ENCODE assay signal across 21 cellular contexts in the genomic region with DNA sequence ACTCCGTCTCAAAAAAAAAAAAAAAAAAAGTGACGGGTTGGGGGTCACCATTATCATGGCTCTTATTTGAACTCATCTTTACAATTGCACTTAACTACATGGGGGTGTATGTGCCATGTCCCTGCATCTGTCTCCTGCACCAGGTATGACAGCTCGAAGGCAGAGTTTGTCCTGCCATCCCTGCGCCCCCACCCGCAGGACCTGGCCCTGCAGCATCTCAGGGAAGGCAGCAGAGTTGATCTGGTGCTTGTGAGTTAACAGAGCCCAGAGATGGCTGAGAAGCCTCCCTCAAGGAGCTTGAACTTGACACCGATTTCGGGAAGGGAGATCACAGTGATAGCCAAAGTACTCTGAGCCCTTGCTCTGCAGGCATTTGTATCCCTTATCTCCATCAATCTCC. TPM values are rescaled to one million over a fixed set of nuclear protein-coding genes. Genes with fewer than 3 reads are reported as not detected.
"Had no signal": no experiment of that assay in that cellular context is flagged by ENCODE, and none has a peak within 500 bp of the region (broad histone marks: within the 10 kb centered on the region; RNA-seq: fewer than 3 reads in every experiment).

No MANE protein-coding gene starts in this region.

- H3K36me3 Mint-ChIP-seq: activated naive CD8-positive, alpha-beta T cell treated with anti-CD3 and anti-CD28 coated beads for 36 hours; stimulated activated effector memory CD8-positive, alpha-beta T cell treated with anti-CD3 and anti-CD28 coated beads, Interleukin-12 subunit alpha, Interleukin-12 subunit beta, amount 100 ng/mL, for 72 hours had no signal

- H3K4me1 Mint-ChIP-seq: endodermal cell had no signal

- H3K27ac ChIP-seq: brain microvascular endothelial cell, hepatocyte, tibial nerve had no signal

- H3K4me3 Mint-ChIP-seq: activated CD4-positive, alpha-beta T cell treated with anti-CD3 and anti-CD28 coated beads, Interleukin-2, amount 10 ng/mL, durations not matched to agents 7 days and 5 days; activated naive CD8-positive, alpha-beta T cell treated with anti-CD3 and anti-CD28 coated beads for 36 hours; activated T-cell treated with anti-CD3 and anti-CD28 coated beads, Interleukin-2, amount 50 U/mL, for 24 hours; endodermal cell; stimulated activated effector memory CD8-positive, alpha-beta T cell treated with anti-CD3 and anti-CD28 coated beads, Interleukin-12 subunit alpha, Interleukin-12 subunit beta, amount 100 ng/mL, for 72 hours; T-helper 1 cell treated with Interleukin-12 subunit alpha and Interleukin-12 subunit beta and Interleukin-4 antibody, amounts not matched to agents 30 μg/mL and 1 μg/mL, for 36 hours had no signal

- H3K27me3 Mint-ChIP-seq: activated T-cell treated with anti-CD3 and anti-CD28 coated beads, Interleukin-2, amount 50 U/mL, for 24 hours had no signal

- H3K4me3 ChIP-seq: hepatocyte, smooth muscle cell, tibial nerve had no signal

- H3K27ac Mint-ChIP-seq: activated CD4-positive, alpha-beta T cell treated with anti-CD3 and anti-CD28 coated beads, Interleukin-2, amount 10 ng/mL, durations not matched to agents 7 days and 5 days; activated naive CD8-positive, alpha-beta T cell treated with anti-CD3 and anti-CD28 coated beads for 36 hours; activated T-cell treated with anti-CD3 and anti-CD28 coated beads, Interleukin-2, amount 50 U/mL, for 24 hours; endodermal cell; stimulated activated effector memory CD8-positive, alpha-beta T cell treated with anti-CD3 and anti-CD28 coated beads, Interleukin-12 subunit alpha, Interleukin-12 subunit beta, amount 100 ng/mL, for 72 hours; T-helper 1 cell treated with Interleukin-12 subunit alpha and Interleukin-12 subunit beta and Interleukin-4 antibody, amounts not matched to agents 30 μg/mL and 1 μg/mL, for 36 hours had no signal

- DNase-seq: activated CD4-positive, alpha-beta T cell treated with anti-CD3 and anti-CD28 coated beads, Interleukin-2, amount 10 ng/mL, durations not matched to agents 7 days and 5 days; activated CD4-positive, CD25-positive, alpha-beta regulatory T cell; activated gamma-delta T cell; activated naive CD8-positive, alpha-beta T cell treated with anti-CD3 and anti-CD28 coated beads for 36 hours; activated T-cell treated with anti-CD3 and anti-CD28 coated beads, Interleukin-2, amount 50 U/mL, for 24 hours; brain microvascular endothelial cell; dermis blood vessel endothelial cell; endodermal cell; erythroblast; kidney glomerular epithelial cell; midbrain; right cardiac atrium had no signal

RNA-seq across cellular contexts. Expression of a gene that starts 44.8 kb away (rescaled TPM):
- total RNA-seq: activated CD4-positive, alpha-beta T cell treated with anti-CD3 and anti-CD28 coated beads, Interleukin-2, amount 10 ng/mL, durations not matched to agents 7 days and 5 days; activated CD8-positive, alpha-beta memory T cell treated with anti-CD3 and anti-CD28 coated beads for 36 hours; activated naive CD8-positive, alpha-beta T cell treated with anti-CD3 and anti-CD28 coated beads for 36 hours; dermis blood vessel endothelial cell; endodermal cell; hepatocyte; lower leg skin; posterior vena cava; right cardiac atrium; smooth muscle cell; subcutaneous adipose tissue; tibial nerve had no signal
